ENCODE assay signal across 20 cellular contexts in genomic region chr14:89959853-89960493, GRCh38. TPM values are rescaled to one million over a fixed set of nuclear protein-coding genes. Genes with fewer than 3 reads are reported as not detected.
DNase-seq lines count a peak whose midpoint lies in the region; ATAC-seq, FAIRE-seq and TF ChIP-seq lines count a peak whose summit lies in the region.
"Had no signal": no experiment of that assay in that cellular context is flagged by ENCODE, and none has a peak within 500 bp of the region (broad histone marks: within the 10 kb centered on the region; RNA-seq: fewer than 3 reads in every experiment).

No MANE protein-coding gene starts in this region.

- TF ChIP-seq EP300 in GM12878 (IDR thresholded peaks at IDR 0.05; ENCODE audit: borderline replicate concordance in 1 of 2, control insufficient read depth in 1 of 2, low read depth in 2 of 2, low read length in 2 of 2), result no peak

- no peaks in the 10 kb centered on the region for H3K27me3 Mint-ChIP-seq in activated T-cell treated with anti-CD3 and anti-CD28 coated beads, Interleukin-2, amount 50 U/mL, for 72 hours (ENCODE audit: low read depth)
- no peaks in the 10 kb centered on the region for H3K27me3 Mint-ChIP-seq in T-cell
- H3K27me3 Mint-ChIP-seq in stimulated activated naive B cell treated with anti-CD40 and anti-IgM and Interleukin-4, amounts not matched to agents 10 μg/mL and 1 μg/mL and 100 μg/mL, for 72 hours, result no peaks in the 10 kb centered on the region

- RAD21 ChIA-PET in GM12878 (lab: Charles Lee; ENCODE audit: unreplicated experiment), result interaction anchor here (1.0 kb wide), 2 partner anchors 13 to 14 kb away, joined by 3 to 4 read pairs; no protein-coding TSS in a partner anchor

- H2AFZ ChIP-seq in GM12878 (ENCODE audit: control insufficient read depth, low read depth, low read length), result no peak overlapping the region

- CTCF ChIA-PET in T-cell (lab: Charles Lee), result interaction anchor here in 1 of 2 donors (0.6 to 1.6 kb wide), 2 partner anchors 12 to 324 kb away, joined by 3 to 8 read pairs; no protein-coding TSS in a partner anchor
- CTCF ChIA-PET in GM12878 (lab: Yijun Ruan, JAX), result interaction anchor here (7.9 kb wide), 1 partner anchor 12 kb away, joined by 65 read pairs; no protein-coding TSS in a partner anchor

- H3K27me3 ChIP-seq in GM12878 (replicated peaks in 1 of 2; ENCODE audit: control insufficient read depth in 2 of 2, insufficient read depth in 2 of 2, low read length in 1 of 2), result no peaks in the 10 kb centered on the region
- H3K27me3 ChIP-seq: brain microvascular endothelial cell, esophagus muscularis mucosa, ovary, right lobe of liver, uterus had no signal

- POLR2A ChIA-PET in T-cell (lab: Charles Lee) (interaction anchor here in 1 of 2 donors (1.0 kb wide), 1 partner anchor 21 kb away, joined by 3 read pairs; no protein-coding TSS in a partner anchor), GM12878 (lab: Charles Lee) (interaction anchor here (1.3 kb wide), 1 partner anchor 16 kb away, joined by 3 read pairs; no protein-coding TSS in a partner anchor)

- SMC1A ChIA-PET in GM12878 (lab: Charles Lee; ENCODE audit: uncharacterized antibody, unreplicated experiment), result interaction anchor here (1.1 to 2.0 kb wide), 3 partner anchors 13 to 47 kb away, joined by 3 to 7 read pairs (median 4); no protein-coding TSS in a partner anchor

- peaks cover 7% of the 10 kb centered on the region; the same call in 1 of the 3 replicates for H3K9me3 ChIP-seq in GM12878 (replicated peaks; ENCODE audit: control insufficient read depth, insufficient read depth, low read length)
- H3K9me3 ChIP-seq: esophagus muscularis mucosa, ovary, right lobe of liver, uterus had no signal

- peaks cover 82% of the 10 kb centered on the region for H3K4me1 Mint-ChIP-seq in activated T-cell treated with anti-CD3 and anti-CD28 coated beads, Interleukin-2, amount 50 U/mL, for 72 hours (ENCODE audit: low read depth)
- H3K4me1 Mint-ChIP-seq in T-cell, result peaks cover 67 to 74% (median 70%) of the 10 kb centered on the region in 3 donors
- peaks cover 27 to 52% of the 10 kb centered on the region in 2 donors for H3K4me1 Mint-ChIP-seq in stimulated activated naive B cell treated with anti-CD40 and anti-IgM and Interleukin-4, amounts not matched to agents 10 μg/mL and 1 μg/mL and 100 μg/mL, for 72 hours

- H3K9me3 Mint-ChIP-seq in activated T-cell treated with anti-CD3 and anti-CD28 coated beads, Interleukin-2, amount 50 U/mL, for 72 hours, result no peaks in the 10 kb centered on the region
- no peaks in the 10 kb centered on the region for H3K9me3 Mint-ChIP-seq in T-cell
- peaks cover 2 to 4% of the 10 kb centered on the region in 2 donors for H3K9me3 Mint-ChIP-seq in stimulated activated naive B cell treated with anti-CD40 and anti-IgM and Interleukin-4, amounts not matched to agents 10 μg/mL and 1 μg/mL and 100 μg/mL, for 72 hours

- ATAC-seq in activated T-cell treated with anti-CD3 and anti-CD28 coated beads, Interleukin-2, amount 50 U/mL, for 72 hours (replicated peaks in 1 of 2), result peak in 1 of 2 donors; percentile 22
- peak in 1 of 4 experiments; percentile 19 for ATAC-seq in T-cell (replicated peaks in 1 of 4)
- no peak for ATAC-seq in GM12878
- no peak for ATAC-seq in stimulated activated naive B cell treated with anti-CD40 and anti-IgM and Interleukin-4, amounts not matched to agents 10 μg/mL and 1 μg/mL and 100 μg/mL, for 72 hours (replicated peaks)
- ATAC-seq: right lobe of liver had no signal

- no peak for TF ChIP-seq RAD21 in GM12878 (IDR thresholded peaks at IDR 0.05; ENCODE audit: insufficient read depth, low read depth, low read length)

- no peaks in the 10 kb centered on the region; the same call in 1 of the 2 replicates for H4K20me1 ChIP-seq in GM12878 (ENCODE audit: control insufficient read depth, insufficient read depth)

- H3K4me1 ChIP-seq in GM12878 (ENCODE audit: control insufficient read depth, insufficient read depth, low read length), result peaks cover 9% of the 10 kb centered on the region

- in situ Hi-C loops in GM12878 (cut with MboI), result no loop called here

- H3K9ac ChIP-seq in GM12878 (ENCODE audit: control insufficient read depth, insufficient read depth, low read length), result no peak overlapping the region

- H3K36me3 ChIP-seq in GM12878 (ENCODE audit: control insufficient read depth in 2 of 2, insufficient read depth in 2 of 2, low read length in 1 of 2), result peaks cover 6 to 27% of the 10 kb centered on the region in 2 experiments
- H3K36me3 ChIP-seq: ovary, right lobe of liver, uterus had no signal

- no TSS peak for BruUV-seq in GM12878 (replicated peaks; lab: Mats Ljungman, UMichigan)

- TF ChIP-seq POLR2A in GM12878 (IDR thresholded peaks at IDR 0.05; ENCODE audit: low read depth, low read length), result no peak

- no peak for FAIRE-seq in GM12878 (lab: Jason Lieb, UNC)
- FAIRE-seq: GM19239, TTC549 had no signal

- intact Hi-C loops in GM12878 (cut with micrococcal nuclease; ENCODE audit: unreplicated experiment), result loop anchor here (10.0 kb wide), 1 partner anchor 1965 kb away; the partner anchor contains the start of gene GALC

- H3K79me2 ChIP-seq in GM12878 (ENCODE audit: control insufficient read depth, insufficient read depth, low read length), result peaks cover 36% of the 10 kb centered on the region

- no peak overlapping the region for H3K4me3 ChIP-seq in GM12878
- H3K4me3 ChIP-seq: esophagus muscularis mucosa, ovary, right lobe of liver, uterus had no signal

- H3K27ac ChIP-seq in GM12878 (ENCODE audit: control insufficient read depth, insufficient read depth), result peak overlapping the region; percentile 20; the same call in 1 of the 2 replicates
- H3K27ac ChIP-seq: brain microvascular endothelial cell, esophagus muscularis mucosa, ovary, right lobe of liver, RWPE1, uterus had no signal

- no peak for DNase-seq in activated T-cell treated with anti-CD3 and anti-CD28 coated beads, Interleukin-2, amount 50 U/mL, for 72 hours
- DNase-seq in activated T-cell treated with anti-CD3 and anti-CD28 coated beads, Interleukin-2, amount 50 U/mL, for 1 hour, result no peak
- DNase-seq in T-cell (no peak), GM12878 (ENCODE audit: low read depth, low spot score) (no peak), dedifferentiated amniotic fluid mesenchymal stem cell (ENCODE audit: extremely low spot score) (no peak), GM10266 (ENCODE audit: extremely low spot score) (no peak), SHP77 (lab: John Stamatoyannopoulos, UW) (no peak)
- DNase-seq in stimulated activated naive B cell treated with anti-CD40 and anti-IgM and Interleukin-4, amounts not matched to agents 10 μg/mL and 1 μg/mL and 100 μg/mL, for 72 hours, result no peak
- DNase-seq: activated gamma-delta T cell treated with Interleukin-2 at 50 U/mL for 16 hours; brain microvascular endothelial cell; NCI-H187; NCI-H345; NK-92 treated with Interleukin-12 subunit alpha and Interleukin-12 subunit beta, amount 100 ng/mL, for 24 hours; ovary; right lobe of liver; uterus had no signal

- peaks cover 21 to 45% of the 10 kb centered on the region in 2 donors for H3K36me3 Mint-ChIP-seq in activated T-cell treated with anti-CD3 and anti-CD28 coated beads, Interleukin-2, amount 50 U/mL, for 72 hours (ENCODE audit: insufficient read depth in 2 of 2)
- H3K36me3 Mint-ChIP-seq in T-cell, result peaks cover 48% of the 10 kb centered on the region
- peaks cover 46 to 53% of the 10 kb centered on the region in 2 donors for H3K36me3 Mint-ChIP-seq in stimulated activated naive B cell treated with anti-CD40 and anti-IgM and Interleukin-4, amounts not matched to agents 10 μg/mL and 1 μg/mL and 100 μg/mL, for 72 hours

- peak overlapping the region; percentile 53 to 76 for H3K4me3 Mint-ChIP-seq in activated T-cell treated with anti-CD3 and anti-CD28 coated beads, Interleukin-2, amount 50 U/mL, for 72 hours
- H3K4me3 Mint-ChIP-seq in T-cell, result peak overlapping the region in 2 of 3 donors; percentile 28 to 63
- H3K4me3 Mint-ChIP-seq in stimulated activated naive B cell treated with anti-CD40 and anti-IgM and Interleukin-4, amounts not matched to agents 10 μg/mL and 1 μg/mL and 100 μg/mL, for 72 hours, result no peak overlapping the region

- no peak overlapping the region for H3K4me2 ChIP-seq in GM12878 (ENCODE audit: control insufficient read depth, insufficient read depth)

- WGBS in GM12878 (ENCODE audit: insufficient coverage, insufficient replicate concordance, low lambda C conversion rate, missing lambda C conversion rate), result 56% methylated on average over 3 of the region's 3 CpGs

- TF ChIP-seq CTCF in GM12878 (IDR thresholded peaks at IDR 0.05 in 2 of 3, conservative IDR thresholded peaks at IDR 0.05 in 1 of 3; ENCODE audit: control insufficient read depth in 2 of 3, extremely low read depth in 1 of 3, insufficient read depth in 1 of 3, low read depth in 3 of 3, low read length in 3 of 3) (no peak), GM10266 (IDR thresholded peaks at IDR 0.05; ENCODE audit: control insufficient read depth, insufficient read depth, low read depth, missing control alignments) (no peak)

- peak overlapping the region; percentile 88 for H3K27ac Mint-ChIP-seq in activated T-cell treated with anti-CD3 and anti-CD28 coated beads, Interleukin-2, amount 50 U/mL, for 72 hours
- H3K27ac Mint-ChIP-seq in T-cell, result peak overlapping the region; percentile 81 to 83
- H3K27ac Mint-ChIP-seq in stimulated activated naive B cell treated with anti-CD40 and anti-IgM and Interleukin-4, amounts not matched to agents 10 μg/mL and 1 μg/mL and 100 μg/mL, for 72 hours, result peak overlapping the region; percentile 9

RNA-seq across cellular contexts. Expression of gene TDP1, which starts 4.2 kb away (rescaled TPM):
- 10 to 100 TPM; 98.4 to 99.1 TPM for total RNA-seq in activated T-cell treated with anti-CD3 and anti-CD28 coated beads, Interleukin-2, amount 50 U/mL, for 72 hours
- total RNA-seq in T-cell (10 to 100 TPM; 42.8 to 72.9 (median 44.4) TPM), GM12878 (2014; rRNA removed) (54.4 and 58.3 TPM in 2 replicates), GM12878 (2014; rRNA removed; fragmentation: Illumina TruSeq; extraction: Trizol) (52.0 and 52.4 TPM in 2 replicates), GM12878 (2021) (55.1 and 56.1 TPM in 2 replicates)
- 135 and 143 TPM in 2 replicates for total RNA-seq in GM12878 (2013; cell fraction: nucleolus; rRNA removed)
- 23.7 TPM for polyA plus RNA-seq in GM12878 (2011; ENCODE audit: low read depth)
- polyA plus RNA-seq in GM12878 (2011; rRNA removed) (58.4 and 63.1 TPM in 2 replicates), GM12878 (2014; fragmentation: Illumina TruSeq; extraction: Trizol) (53.8 and 61.3 TPM in 2 replicates), GM12878 (2014; fragmentation: Nextera tagmentation; extraction: Ambion mirVana) (10 to 100 TPM; 40.2 to 41.5 TPM), GM12878 (2014; rRNA removed) (35.5 and 40.4 TPM in 2 replicates), GM12878 (2016; fragmentation: Nextera tagmentation; extraction: Ambion mirVana) (10 to 100 TPM; 57.9 to 60.4 TPM)
- polyA plus RNA-seq in GM12878 (2011; cell fraction: cytosol; rRNA removed), result 54.8 and 59.0 TPM in 2 replicates
- 55.2 and 55.4 TPM in 2 replicates for polyA plus RNA-seq in GM12878 (2011; cell fraction: nucleus; rRNA removed)
- polyA plus RNA-seq in GM12878 (2012), result 24.3 and 32.2 TPM in 2 replicates
- 78.4 and 80.4 TPM in 2 replicates for polyA minus RNA-seq in GM12878 (2011; rRNA and poly(A)+ RNA removed)
- 19.9 and 21.1 TPM in 2 replicates for polyA minus RNA-seq in GM12878 (2011; cell fraction: cytosol; rRNA and poly(A)+ RNA removed)
- polyA minus RNA-seq in GM12878 (2011; cell fraction: nucleus; rRNA and poly(A)+ RNA removed), result 49.0 and 59.4 TPM in 2 replicates

RNA-seq across cellular contexts. Expression of gene EFCAB11, which starts 5.4 kb away (rescaled TPM):
- 10 to 100 TPM; 12.8 to 13.7 TPM for total RNA-seq in activated T-cell treated with anti-CD3 and anti-CD28 coated beads, Interleukin-2, amount 50 U/mL, for 72 hours
- total RNA-seq in T-cell (1 to 10 TPM; 1.1 to 2.4 (median 1.5) TPM), GM12878 (2014; rRNA removed) (8.6 and 11.3 TPM in 2 replicates), GM12878 (2014; rRNA removed; fragmentation: Illumina TruSeq; extraction: Trizol) (15.7 and 16.8 TPM in 2 replicates), GM12878 (2021) (10.3 and 11.5 TPM in 2 replicates)
- total RNA-seq in GM12878 (2013; cell fraction: nucleolus; rRNA removed), result 48.0 and 50.5 TPM in 2 replicates
- 10.5 TPM for polyA plus RNA-seq in GM12878 (2011; ENCODE audit: low read depth)
- polyA plus RNA-seq in GM12878 (2011; rRNA removed) (20.4 and 31.2 TPM in 2 replicates), GM12878 (2014; fragmentation: Illumina TruSeq; extraction: Trizol) (14.8 and 18.2 TPM in 2 replicates), GM12878 (2014; fragmentation: Nextera tagmentation; extraction: Ambion mirVana) (10 to 100 TPM; 35.8 to 37.4 TPM), GM12878 (2014; rRNA removed) (10.3 and 12.4 TPM in 2 replicates), GM12878 (2016; fragmentation: Nextera tagmentation; extraction: Ambion mirVana) (10 to 100 TPM; 25.6 to 30.7 TPM)
- 6.2 and 6.7 TPM in 2 replicates for polyA plus RNA-seq in GM12878 (2011; cell fraction: cytosol; rRNA removed)
- 6.0 and 8.0 TPM in 2 replicates for polyA plus RNA-seq in GM12878 (2011; cell fraction: nucleus; rRNA removed)
- polyA plus RNA-seq in GM12878 (2012), result 12.3 and 13.0 TPM in 2 replicates
- polyA minus RNA-seq in GM12878 (2011; rRNA and poly(A)+ RNA removed), result 7.5 and 9.2 TPM in 2 replicates
- polyA minus RNA-seq in GM12878 (2011; cell fraction: cytosol; rRNA and poly(A)+ RNA removed), result 1.9 and 6.3 TPM in 2 replicates
- polyA minus RNA-seq in GM12878 (2011; cell fraction: nucleus; rRNA and poly(A)+ RNA removed), result 6.9 and 10.1 TPM in 2 replicates

Comparison
In these comparisons a context has a peak if more than half of its experiments do, and no peak if none do; other contexts are left out.
1. H3K27ac Mint-ChIP-seq: peak in every context shown above with its lines; median percentile 88 in activated T-cell treated with anti-CD3 and anti-CD28 coated beads, Interleukin-2, amount 50 U/mL, for 72 hours; 82 in T-cell; 9 in stimulated activated naive B cell treated with anti-CD40 and anti-IgM and Interleukin-4, amounts not matched to agents 10 μg/mL and 1 μg/mL and 100 μg/mL, for 72 hours.
2. H3K4me3 Mint-ChIP-seq: peak in activated T-cell treated with anti-CD3 and anti-CD28 coated beads, Interleukin-2, amount 50 U/mL, for 72 hours (2 of 2) and T-cell (2 of 3); none in stimulated activated naive B cell treated with anti-CD40 and anti-IgM and Interleukin-4, amounts not matched to agents 10 μg/mL and 1 μg/mL and 100 μg/mL, for 72 hours (0 of 2).